15 cellular contexts compared by ENCODE assay signal in genomic region chr12:10982244-10982643, GRCh38. TPM values are rescaled to one million over a fixed set of nuclear protein-coding genes. Genes with fewer than 3 reads are reported as not detected.
A peak's percentile ranks its signal among the peaks of the same experiment; 100 is the strongest.
DNase-seq lines count a peak whose midpoint lies in the region; ATAC-seq and TF ChIP-seq lines count a peak whose summit lies in the region.
"Had no signal": no experiment of that assay in that cellular context is flagged by ENCODE, and none has a peak within 500 bp of the region (broad histone marks: within the 10 kb centered on the region; RNA-seq: fewer than 3 reads in every experiment).

No MANE protein-coding gene starts in this region.

- no peaks in the 10 kb centered on the region for H3K9me3 ChIP-seq in gastroesophageal sphincter
- H3K9me3 ChIP-seq in smooth muscle cell (replicated peaks; ENCODE audit: low read depth), result no peaks in the 10 kb centered on the region
- H3K9me3 ChIP-seq: prostate gland, transverse colon had no signal

- no peaks in the 10 kb centered on the region for H3F3A ChIP-seq in smooth muscle cell (ENCODE audit: low read depth)

- H3K4me1 Mint-ChIP-seq in activated naive CD4-positive, alpha-beta T cell treated with anti-CD3 and anti-CD28 coated beads for 36 hours (ENCODE audit: low read depth), result peaks cover 19% of the 10 kb centered on the region

- no peak overlapping the region for H3K4me3 ChIP-seq in gastroesophageal sphincter
- H3K4me3 ChIP-seq in smooth muscle cell, result no peak overlapping the region
- H3K4me3 ChIP-seq: prostate gland, SK-N-MC, transverse colon had no signal

- TF ChIP-seq POLR2A in gastroesophageal sphincter (IDR thresholded peaks at IDR 0.05), result no peak

- peak; percentile 74 for DNase-seq in activated naive CD4-positive, alpha-beta T cell treated with anti-CD3 and anti-CD28 coated beads for 36 hours
- no peak for DNase-seq in activated naive CD4-positive, alpha-beta T cell (lab: John Stamatoyannopoulos, UW)
- DNase-seq in SW480 (ENCODE audit: low spot score), result peak; percentile 85
- DNase-seq in activated naive CD4-positive, alpha-beta T cell treated with anti-CD3 and anti-CD28 coated beads, Interleukin-2, amount 50 U/mL, for 72 hours (ENCODE audit: low spot score in 2 of 2), result peak in 1 of 2 donors; percentile 39
- peak in 2 of 3 donors; percentile 2 to 6 for DNase-seq in stimulated activated CD4-positive, alpha-beta T cell treated with anti-CD3 and anti-CD28 coated beads, TNF-alpha, amount 100 ng/mL, for 1 hour (ENCODE audit: low read depth in 3 of 3, low spot score in 1 of 3)
- no peak for DNase-seq in NCI-H526 (lab: John Stamatoyannopoulos, UW)
- no peak for DNase-seq in smooth muscle cell (lab: John Stamatoyannopoulos, UW; ENCODE audit: unreplicated experiment)
- DNase-seq: foreskin fibroblast, naive B cell, NCI-H1417 treated with DMSO at 0.1 percent for 48 hours, NCI-H446, transverse colon had no signal

- TF ChIP-seq EP300 in gastroesophageal sphincter (IDR thresholded peaks at IDR 0.05), result no peak

- H3K9ac ChIP-seq in smooth muscle cell (ENCODE audit: low read depth), result no peak overlapping the region

- 74 to 92% methylated on average over 5 of the region's 5 CpGs for WGBS in gastroesophageal sphincter (ENCODE audit: low coverage in 1 of 2), 2 donors
- WGBS in smooth muscle cell (ENCODE audit: low lambda C conversion rate), result 90% methylated on average over 5 of the region's 5 CpGs

- H3K36me3 ChIP-seq in gastroesophageal sphincter (no peaks in the 10 kb centered on the region), smooth muscle cell (ENCODE audit: low read depth) (no peaks in the 10 kb centered on the region)
- H3K36me3 ChIP-seq: prostate gland, transverse colon had no signal

- H3K27ac ChIP-seq in gastroesophageal sphincter (no peak overlapping the region), smooth muscle cell (ENCODE audit: low read depth) (no peak overlapping the region)
- H3K27ac ChIP-seq: prostate gland, SK-N-MC, transverse colon had no signal

- intact Hi-C loops in activated naive CD4-positive, alpha-beta T cell treated with anti-CD3 and anti-CD28 coated beads for 36 hours (cut with micrococcal nuclease), result loop anchor here (1.0 to 2.0 kb wide), 3 partner anchors 189 to 281 kb away; partner anchors contain the start of gene SMIM10L1

- H3K4me1 ChIP-seq in gastroesophageal sphincter (no peaks in the 10 kb centered on the region), smooth muscle cell (ENCODE audit: low read depth) (no peaks in the 10 kb centered on the region)
- H3K4me1 ChIP-seq: prostate gland, transverse colon had no signal

- ATAC-seq in activated naive CD4-positive, alpha-beta T cell treated with anti-CD3 and anti-CD28 coated beads, Interleukin-2, amount 50 U/mL, for 72 hours, result peak; percentile 90 to 97
- ATAC-seq in gastroesophageal sphincter, result no peak

- CTCF ChIA-PET in activated naive CD4-positive, alpha-beta T cell treated with anti-CD3 and anti-CD28 coated beads for 36 hours (lab: Charles Lee), result no interaction called here

- H2AFZ ChIP-seq in smooth muscle cell (ENCODE audit: low read depth), result no peak overlapping the region

- H3K4me3 Mint-ChIP-seq in activated naive CD4-positive, alpha-beta T cell treated with anti-CD3 and anti-CD28 coated beads for 36 hours, result no peak overlapping the region
- H3K4me3 Mint-ChIP-seq: naive B cell had no signal

- H3K4me2 ChIP-seq in smooth muscle cell, result no peak overlapping the region

- peaks cover 9% of the 10 kb centered on the region for H3K27me3 Mint-ChIP-seq in activated naive CD4-positive, alpha-beta T cell treated with anti-CD3 and anti-CD28 coated beads for 36 hours (ENCODE audit: low read depth)
- H3K27me3 Mint-ChIP-seq: naive B cell had no signal

- H3K27me3 ChIP-seq in gastroesophageal sphincter, result no peaks in the 10 kb centered on the region
- H3K27me3 ChIP-seq in smooth muscle cell (ENCODE audit: low read depth), result no peaks in the 10 kb centered on the region
- H3K27me3 ChIP-seq: transverse colon had no signal

- TF ChIP-seq CTCF in gastroesophageal sphincter (IDR thresholded peaks at IDR 0.05) (no peak), smooth muscle cell (IDR thresholded peaks at IDR 0.05; ENCODE audit: borderline replicate concordance, insufficient read depth, poor library complexity, severe bottlenecking) (no peak)

- peaks cover 9% of the 10 kb centered on the region for H3K79me2 ChIP-seq in smooth muscle cell (ENCODE audit: low read depth)

- H4K20me1 ChIP-seq in smooth muscle cell (ENCODE audit: low read depth), result peaks cover 12% of the 10 kb centered on the region

- H3K27ac Mint-ChIP-seq in activated naive CD4-positive, alpha-beta T cell treated with anti-CD3 and anti-CD28 coated beads for 36 hours, result no peak overlapping the region
- no peak overlapping the region for H3K27ac Mint-ChIP-seq in activated naive CD4-positive, alpha-beta T cell treated with anti-CD3 and anti-CD28 coated beads, Interleukin-2, amount 50 U/mL, for 72 hours
- H3K27ac Mint-ChIP-seq: naive B cell had no signal

- H3K36me3 Mint-ChIP-seq in activated naive CD4-positive, alpha-beta T cell treated with anti-CD3 and anti-CD28 coated beads for 36 hours (ENCODE audit: low read depth), result peaks cover 3% of the 10 kb centered on the region
- H3K36me3 Mint-ChIP-seq in activated naive CD4-positive, alpha-beta T cell treated with anti-CD3 and anti-CD28 coated beads, Interleukin-2, amount 50 U/mL, for 72 hours, result peaks cover 3 to 6% of the 10 kb centered on the region in 2 donors

- H3K9me3 Mint-ChIP-seq in activated naive CD4-positive, alpha-beta T cell treated with anti-CD3 and anti-CD28 coated beads for 36 hours, result no peaks in the 10 kb centered on the region
- no peaks in the 10 kb centered on the region for H3K9me3 Mint-ChIP-seq in activated naive CD4-positive, alpha-beta T cell treated with anti-CD3 and anti-CD28 coated beads, Interleukin-2, amount 50 U/mL, for 72 hours

RNA-seq across cellular contexts. Expression of gene TAS2R50, which starts 4.5 kb away (rescaled TPM):
- under 1 TPM in 1 of 2 experiments, not detected in 1; 0.36 TPM for total RNA-seq in activated naive CD4-positive, alpha-beta T cell treated with anti-CD3 and anti-CD28 coated beads for 36 hours
- total RNA-seq in activated naive CD4-positive, alpha-beta T cell treated with anti-CD3 and anti-CD28 coated beads, Interleukin-2, amount 50 U/mL, for 72 hours, result 1 to 10 TPM in 1 of 2 donors, under 1 TPM in 1; 0.55 to 1.3 TPM
- total RNA-seq in gastroesophageal sphincter (1 to 10 TPM in 3 of 4 donors, not detected in 1; 1.4 to 7.2 (median 3.0) TPM), smooth muscle cell (1.8 and 6.3 TPM in 2 replicates)
- polyA plus RNA-seq in smooth muscle cell, result 0.78 TPM in 1 of 2 replicates, not detected in the other

RNA-seq across cellular contexts. Expression of gene TAS2R20, which starts 15.9 kb away (rescaled TPM):
- total RNA-seq in activated naive CD4-positive, alpha-beta T cell treated with anti-CD3 and anti-CD28 coated beads for 36 hours, result under 1 TPM; 0.54 to 0.60 TPM
- 1 to 10 TPM; 1.5 to 3.7 TPM for total RNA-seq in activated naive CD4-positive, alpha-beta T cell treated with anti-CD3 and anti-CD28 coated beads, Interleukin-2, amount 50 U/mL, for 72 hours
- total RNA-seq in gastroesophageal sphincter, result 1 to 10 TPM in 3 of 4 donors, not detected in 1; 1.8 to 8.9 (median 3.9) TPM
- total RNA-seq in smooth muscle cell, result 1.4 and 5.6 TPM in 2 replicates
- polyA plus RNA-seq in smooth muscle cell, result not detected in 2 replicates

RNA-seq across cellular contexts. Expression of gene TAS2R19, which starts 40.2 kb away (rescaled TPM):
- total RNA-seq in activated naive CD4-positive, alpha-beta T cell treated with anti-CD3 and anti-CD28 coated beads for 36 hours, result under 1 TPM; 0.77 to 0.98 TPM
- 1 to 10 TPM; 3.2 to 4.7 TPM for total RNA-seq in activated naive CD4-positive, alpha-beta T cell treated with anti-CD3 and anti-CD28 coated beads, Interleukin-2, amount 50 U/mL, for 72 hours
- total RNA-seq in gastroesophageal sphincter (1 to 10 TPM in 3 of 4 donors, not detected in 1; 1.9 to 5.7 (median 5.3) TPM), smooth muscle cell (2.3 and 3.8 TPM in 2 replicates)
- 0.24 and 0.26 TPM in 2 replicates for polyA plus RNA-seq in smooth muscle cell

RNA-seq across cellular contexts. Expression of gene TAS2R14, which starts 43.2 kb away (rescaled TPM):
- under 1 TPM; 0.36 to 0.49 TPM for total RNA-seq in activated naive CD4-positive, alpha-beta T cell treated with anti-CD3 and anti-CD28 coated beads for 36 hours
- 1 to 10 TPM; 1.0 to 3.0 TPM for total RNA-seq in activated naive CD4-positive, alpha-beta T cell treated with anti-CD3 and anti-CD28 coated beads, Interleukin-2, amount 50 U/mL, for 72 hours
- 1 to 10 TPM; 1.2 to 7.6 (median 3.9) TPM for total RNA-seq in gastroesophageal sphincter
- 5.8 and 7.1 TPM in 2 replicates for total RNA-seq in smooth muscle cell
- polyA plus RNA-seq in smooth muscle cell, result 1.2 and 2.5 TPM in 2 replicates

RNA-seq across cellular contexts. Expression of gene TAS2R31, which starts 49.0 kb away (rescaled TPM):
- total RNA-seq in activated naive CD4-positive, alpha-beta T cell treated with anti-CD3 and anti-CD28 coated beads for 36 hours, result 1 to 10 TPM; 1.1 to 1.4 TPM
- 1 to 10 TPM; 4.3 to 4.4 TPM for total RNA-seq in activated naive CD4-positive, alpha-beta T cell treated with anti-CD3 and anti-CD28 coated beads, Interleukin-2, amount 50 U/mL, for 72 hours
- 10 to 100 TPM in 1 of 4 donors, 1 to 10 TPM in 2, not detected in 1; 1.1 to 13.2 (median 4.2) TPM for total RNA-seq in gastroesophageal sphincter
- 4.1 and 5.7 TPM in 2 replicates for total RNA-seq in smooth muscle cell
- not detected in 2 replicates for polyA plus RNA-seq in smooth muscle cell

Comparison
In these comparisons a context has a peak if more than half of its experiments do, and no peak if none do; other contexts are left out.
1. DNase-seq: peak in activated naive CD4-positive, alpha-beta T cell treated with anti-CD3 and anti-CD28 coated beads for 36 hours (single experiment), SW480 (single experiment) and stimulated activated CD4-positive, alpha-beta T cell treated with anti-CD3 and anti-CD28 coated beads, TNF-alpha, amount 100 ng/mL, for 1 hour (2 of 3); none in activated naive CD4-positive, alpha-beta T cell (0 of 4), NCI-H526 (0 of 2) and smooth muscle cell (single experiment).